25 cellular contexts compared by ENCODE assay signal in the genomic region with DNA sequence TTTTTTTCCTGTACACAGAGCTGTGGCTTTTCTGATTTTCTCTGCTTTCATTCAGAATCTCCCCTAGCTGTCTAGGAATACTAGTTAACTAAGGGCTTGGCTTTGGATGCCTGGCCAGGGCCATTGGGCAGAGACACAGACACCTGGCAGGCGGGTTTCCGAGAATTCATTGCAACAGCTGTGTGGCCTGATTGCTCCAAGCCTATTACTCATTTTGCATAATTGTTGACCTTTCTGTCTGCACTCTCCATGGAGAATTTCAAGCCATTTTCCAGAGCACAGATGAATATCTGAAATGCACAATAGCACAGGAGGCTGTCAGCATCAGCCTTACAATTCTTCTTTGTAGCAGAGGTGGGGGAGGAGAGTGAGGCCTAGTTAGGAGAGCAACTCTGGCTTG.
A peak's percentile ranks its signal among the peaks of the same experiment; 100 is the strongest.
DNase-seq lines count a peak whose midpoint lies in the region; ATAC-seq, FAIRE-seq and TF ChIP-seq lines count a peak whose summit lies in the region.
"Had no signal": no experiment of that assay in that cellular context is flagged by ENCODE, and none has a peak within 500 bp of the region (broad histone marks: within the 10 kb centered on the region; RNA-seq: fewer than 3 reads in every experiment).

No MANE protein-coding gene starts in this region.

- no peaks in the 10 kb centered on the region for H3K36me3 ChIP-seq in heart left ventricle
- H3K36me3 ChIP-seq: SJSA1 had no signal

- ATAC-seq in heart left ventricle (peak in 3 of 4 donors; percentile 80 to 94 (median 81)), right cardiac atrium (no peak), left colon (peak; percentile 70), HG02973 (IDR thresholded peaks at IDR 0.05; ENCODE audit: unreplicated experiment) (no peak)
- ATAC-seq: naive thymus-derived CD8-positive, alpha-beta T cell; stimulated activated naive B cell treated with anti-CD40 and anti-IgM and Interleukin-4, amounts not matched to agents 10 μg/mL and 1 μg/mL and 100 μg/mL, for 72 hours had no signal

- H3K9me3 ChIP-seq in heart left ventricle (no peaks in the 10 kb centered on the region), right cardiac atrium (ENCODE audit: control insufficient read depth, low read length) (no peaks in the 10 kb centered on the region)
- H3K9me3 ChIP-seq: SJSA1, testis had no signal

- intact Hi-C loops in heart left ventricle (cut with DNase I), result no loop called here
- intact Hi-C loops in right cardiac atrium (cut with DNase I), result no loop called here
- intact Hi-C loops in left colon (cut with DNase I, micrococcal nuclease), result no loop called here

- H3K4me3 ChIP-seq in heart left ventricle (no peak overlapping the region), right cardiac atrium (ENCODE audit: low read length) (no peak overlapping the region)
- H3K4me3 ChIP-seq: hepatocyte, SJSA1, testis had no signal

- FAIRE-seq in GM19239 (lab: Jason Lieb, UNC), result no peak

- H3K27me3 ChIP-seq in heart left ventricle (no peaks in the 10 kb centered on the region), right cardiac atrium (ENCODE audit: control insufficient read depth, insufficient read depth) (no peaks in the 10 kb centered on the region)
- H3K27me3 ChIP-seq: hepatocyte, SJSA1, testis had no signal

- no peak for TF ChIP-seq CTCF in heart left ventricle (IDR thresholded peaks at IDR 0.05)

- no peaks in the 10 kb centered on the region for H3K4me1 ChIP-seq in heart left ventricle
- no peaks in the 10 kb centered on the region for H3K4me1 ChIP-seq in right cardiac atrium (ENCODE audit: control insufficient read depth, insufficient read depth, low read length)
- H3K4me1 ChIP-seq: parathyroid adenoma, SJSA1, testis had no signal

- no peak for TF ChIP-seq POLR2A in heart left ventricle (IDR thresholded peaks at IDR 0.05)

- 68 to 84% (median 81%) methylated on average over 2 of the region's 2 CpGs for WGBS in heart left ventricle, 4 donors
- 71% methylated on average over 2 of the region's 2 CpGs for WGBS in right cardiac atrium

- DNase-seq in heart left ventricle, result peak; percentile 43 to 70 (median 58)
- DNase-seq in right cardiac atrium, result no peak
- peak; percentile 87 for DNase-seq in SK-N-DZ (ENCODE audit: low spot score)
- DNase-seq in left colon, result peak; percentile 45 to 53
- no peak for DNase-seq in GM19239 (ENCODE audit: insufficient read length, low spot score)
- no peak for DNase-seq in anterior cingulate cortex (lab: John Stamatoyannopoulos, UW)
- no peak for DNase-seq in NCI-H1436 treated with DMSO at 0.1 percent for 48 hours (lab: John Stamatoyannopoulos, UW)
- DNase-seq: activated effector memory CD4-positive, alpha-beta T cell treated with anti-CD3 and anti-CD28 coated beads, Interleukin-2, amount 50 U/mL, for 16 hours; CD4-positive, CD25-positive, alpha-beta regulatory T cell; foreskin fibroblast; GF-D8; HFFc6; IMR-90; naive thymus-derived CD8-positive, alpha-beta T cell; NCI-H2029; NCI-H524 treated with DMSO at 0.1 percent for 48 hours; stimulated activated CD4-positive, alpha-beta T cell treated with anti-CD3 and anti-CD28 coated beads, Interleukin-2, amount 100 ng/mL, for 24 hours; stimulated activated naive B cell treated with anti-CD40 and anti-IgM and Interleukin-4, amounts not matched to agents 10 μg/mL and 1 μg/mL and 100 μg/mL, for 72 hours; testis had no signal

- no peak overlapping the region for H3K27ac ChIP-seq in heart left ventricle
- H3K27ac ChIP-seq in right cardiac atrium (ENCODE audit: low read length), result no peak overlapping the region
- H3K27ac ChIP-seq: epithelial cell of prostate, hepatocyte, HL-60, parathyroid adenoma, SJSA1, testis had no signal

Comparison
In these comparisons a context has a peak if more than half of its experiments do, and no peak if none do; other contexts are left out.
1. ATAC-seq: peak in heart left ventricle (3 of 4) and left colon (single experiment); none in right cardiac atrium (0 of 2) and HG02973 (single experiment).
2. DNase-seq: peak in heart left ventricle (5 of 5), SK-N-DZ (single experiment) and left colon (2 of 2); none in right cardiac atrium (0 of 3), GM19239 (single experiment), anterior cingulate cortex (0 of 58) and NCI-H1436 treated with DMSO at 0.1 percent for 48 hours (single experiment).